In genomic region chr11:33829430-33830141, GRCh38 we compare ENCODE assay signal across 8 cellular contexts. TPM values are rescaled to one million over a fixed set of nuclear protein-coding genes. Genes with fewer than 3 reads are reported as not detected.
A peak's percentile ranks its signal among the peaks of the same experiment; 100 is the strongest.
DNase-seq lines count a peak whose midpoint lies in the region; ATAC-seq and TF ChIP-seq lines count a peak whose summit lies in the region.

No MANE protein-coding gene starts in this region.

- H3K9me3 ChIP-seq in MG63, result no peaks in the 10 kb centered on the region
- H3K9me3 ChIP-seq in iPS-18c (ENCODE audit: control insufficient read depth, insufficient read depth, low read length), result peaks cover 2% of the 10 kb centered on the region

- H3K4me3 ChIP-seq in MG63, result peak overlapping the region; percentile 28
- H3K4me3 ChIP-seq in iPS-18c (ENCODE audit: insufficient read depth, low read depth, low read length), result peak overlapping the region; percentile 64
- peak overlapping the region; percentile 55 for H3K4me3 ChIP-seq in skeletal muscle cell (ENCODE audit: low read depth, low read length)

- H3K27me3 ChIP-seq in MG63, result peaks cover 24% of the 10 kb centered on the region

- no peak for ATAC-seq in GM21576 (IDR thresholded peaks at IDR 0.05; ENCODE audit: unreplicated experiment)

- no peaks in the 10 kb centered on the region for H3K36me3 ChIP-seq in MG63

- DNase-seq in COLO829 (ENCODE audit: low spot score), result peak; percentile 83
- DNase-seq in GM20000 (ENCODE audit: low spot score), result peak; percentile 88
- DNase-seq in MG63, result peak; percentile 43
- DNase-seq in T1000 (lab: John Stamatoyannopoulos, UW), result peak; percentile 7
- peak; percentile 53 for DNase-seq in brain pericyte (ENCODE audit: low read depth, low spot score)
- peak; percentile 32 for DNase-seq in skeletal muscle cell (ENCODE audit: low read depth)

- TF ChIP-seq CTCF in GM20000 (IDR thresholded peaks at IDR 0.05; ENCODE audit: extremely low read depth, missing control alignments), result peak; percentile 79

RNA-seq across cellular contexts. Expression of gene FBXO3, which starts 55.3 kb away (rescaled TPM):
- 41.7 and 48.8 TPM in 2 replicates for total RNA-seq in MG63 (2014; rRNA removed; shearing (Covaris generic); ENCODE audit: low replicate concordance)

Comparison
In these comparisons a context has a peak if more than half of its experiments do, and no peak if none do; other contexts are left out.
1. DNase-seq: peak in every context shown above with its lines; median percentile 88 in GM20000; 83 in COLO829; 53 in brain pericyte; 43 in MG63; 32 in skeletal muscle cell; 7 in T1000.